In genomic region chr2:42998721-42999120, GRCh38 we compare ENCODE assay signal across 16 cellular contexts.
A peak's percentile ranks its signal among the peaks of the same experiment; 100 is the strongest.
DNase-seq lines count a peak whose midpoint lies in the region; ATAC-seq and TF ChIP-seq lines count a peak whose summit lies in the region.
"Had no signal": no experiment of that assay in that cellular context is flagged by ENCODE, and none has a peak within 500 bp of the region (broad histone marks: within the 10 kb centered on the region; RNA-seq: fewer than 3 reads in every experiment).

No MANE protein-coding gene starts in this region.

- no peak overlapping the region for H3K4me2 ChIP-seq in hepatocyte

- H3K27me3 ChIP-seq in right cardiac atrium (ENCODE audit: control insufficient read depth, insufficient read depth): no peaks in the 10 kb centered on the region
- no peaks in the 10 kb centered on the region for H3K27me3 ChIP-seq in hepatocyte
- no peaks in the 10 kb centered on the region for H3K27me3 ChIP-seq in stomach
- H3K27me3 ChIP-seq: Peyer's patch had no signal

- no peaks in the 10 kb centered on the region for H3K9me2 ChIP-seq in hepatocyte (replicated peaks; ENCODE audit: insufficient read depth)

- H2AFZ ChIP-seq in hepatocyte: no peak overlapping the region

- no peak for TF ChIP-seq EP300 in stomach (IDR thresholded peaks at IDR 0.05)

- TF ChIP-seq CTCF in hepatocyte (IDR thresholded peaks at IDR 0.05; ENCODE audit: poor library complexity) (no peak), stomach (IDR thresholded peaks at IDR 0.05) (no peak)

- DNase-seq in cardiac septum (ENCODE audit: low spot score) (peak; percentile 7), right cardiac atrium (no peak), hepatocyte (ENCODE audit: low spot score) (no peak), stomach (no peak), AML-193 (lab: John Stamatoyannopoulos, UW) (no peak), GDM1 (lab: John Stamatoyannopoulos, UW) (no peak)
- DNase-seq: CD4-positive, alpha-beta memory T cell; EL; KG1; MV-4-11; NCI-H1694 treated with DMSO at 0.1 percent for 48 hours; NCI-H748 treated with DMSO at 0.1 percent for 48 hours; NK-92 treated with Interleukin-12 subunit alpha and Interleukin-12 subunit beta, amount 100 ng/mL, for 24 hours had no signal

- H3K4me1 ChIP-seq in right cardiac atrium (ENCODE audit: control insufficient read depth, insufficient read depth, low read length): no peaks in the 10 kb centered on the region
- H3K4me1 ChIP-seq in hepatocyte (ENCODE audit: insufficient read depth): peaks cover 13% of the 10 kb centered on the region
- H3K4me1 ChIP-seq in stomach: peaks cover 16 to 35% (median 25%) of the 10 kb centered on the region in 4 donors

- no peak for TF ChIP-seq POLR2A in stomach (IDR thresholded peaks at IDR 0.05)

- H4K20me1 ChIP-seq in hepatocyte (ENCODE audit: insufficient read depth, poor library complexity, severe bottlenecking): no peaks in the 10 kb centered on the region

- H3K36me3 ChIP-seq in hepatocyte (replicated peaks; ENCODE audit: insufficient read depth, low read depth) (no peaks in the 10 kb centered on the region), stomach (no peaks in the 10 kb centered on the region)
- H3K36me3 ChIP-seq: Peyer's patch had no signal

- H3K79me2 ChIP-seq in hepatocyte: no peaks in the 10 kb centered on the region

- intact Hi-C loops in cardiac septum (cut with DNase I) (no loop called here), right cardiac atrium (cut with DNase I) (no loop called here), stomach (cut with DNase I; ENCODE audit: low total_unique reads) (no loop called here)

- H3K9me3 ChIP-seq in right cardiac atrium (ENCODE audit: control insufficient read depth, low read length) (no peaks in the 10 kb centered on the region), hepatocyte (ENCODE audit: low read depth) (no peaks in the 10 kb centered on the region), stomach (no peaks in the 10 kb centered on the region)
- H3K9me3 ChIP-seq: Peyer's patch had no signal

- no peak for ATAC-seq in right cardiac atrium
- ATAC-seq in GM18519 (IDR thresholded peaks at IDR 0.05; ENCODE audit: low FRiP score, unreplicated experiment): no peak
- ATAC-seq: Right ventricle myocardium inferior had no signal

- H3K27ac ChIP-seq in right cardiac atrium (ENCODE audit: low read length) (no peak overlapping the region), hepatocyte (peak overlapping the region; percentile 75), stomach (peak overlapping the region in 4 of 5 donors; percentile 59 to 68 (median 68))

- WGBS in right cardiac atrium: 98% methylated on average over 10 of the region's 10 CpGs
- WGBS in hepatocyte (ENCODE audit: low lambda C conversion rate, missing lambda C conversion rate): 96% methylated on average over 10 of the region's 10 CpGs
- 94 to 98% (median 96%) methylated on average over 10 of the region's 10 CpGs for WGBS in stomach, 5 donors

- no peak overlapping the region for H3K4me3 ChIP-seq in right cardiac atrium (ENCODE audit: low read length)
- H3K4me3 ChIP-seq in hepatocyte: no peak overlapping the region
- H3K4me3 ChIP-seq in stomach: no peak overlapping the region
- H3K4me3 ChIP-seq: Peyer's patch had no signal
